29 cellular contexts compared by ENCODE assay signal in genomic region chr9:99447951-99448350, GRCh38.
DNase-seq lines count a peak whose midpoint lies in the region; ATAC-seq and TF ChIP-seq lines count a peak whose summit lies in the region.
"Had no signal": no experiment of that assay in that cellular context is flagged by ENCODE, and none has a peak within 500 bp of the region (broad histone marks: within the 10 kb centered on the region; RNA-seq: fewer than 3 reads in every experiment).

No MANE protein-coding gene starts in this region.

- CTCF ChIA-PET in SK-N-SH (lab: Yijun Ruan, JAX) = no interaction called here

- no peaks in the 10 kb centered on the region; the same call in 1 of the 2 replicates for H3K27me3 ChIP-seq in SK-N-SH (ENCODE audit: insufficient read depth)
- H3K27me3 ChIP-seq: BE2C; BLaER1; BLaER1 treated with 17β-estradiol and CSF1 and Interleukin-3, amounts not matched to agents 10 nM and 100 nM had no signal

- H3K4me1 ChIP-seq in SK-N-SH (ENCODE audit: control insufficient read depth in 1 of 2, insufficient read depth in 2 of 2, low read depth in 1 of 2, low read length in 1 of 2) = peaks cover 0 to 23% of the 10 kb centered on the region in 2 experiments; a peak in 2 of 4 replicates
- H3K4me1 ChIP-seq: BLaER1; BLaER1 treated with 17β-estradiol and CSF1 and Interleukin-3, amounts not matched to agents 10 nM and 100 nM; Caco-2 had no signal

- no peaks in the 10 kb centered on the region for H4K20me1 ChIP-seq in SK-N-SH (ENCODE audit: insufficient read depth)
- H4K20me1 ChIP-seq: BLaER1; BLaER1 treated with 17β-estradiol and CSF1 and Interleukin-3, amounts not matched to agents 10 nM and 100 nM had no signal

- no peak overlapping the region for H3K4me2 ChIP-seq in SK-N-SH
- H3K4me2 ChIP-seq: A549; BLaER1; BLaER1 treated with 17β-estradiol and CSF1 and Interleukin-3, amounts not matched to agents 10 nM and 100 nM had no signal

- 0 out of 2 replicates have a peak, but pooled peaks have one; percentile 19 for TF ChIP-seq RAD21 in SK-N-SH (IDR thresholded peaks at IDR 0.05; ENCODE audit: low read length)

- ATAC-seq in SK-N-SH treated with all-trans-retinoic acid at 6 μM for 48 hours = no peak
- ATAC-seq: A549; CD8-positive, alpha-beta T cell had no signal

- H3K9me3 ChIP-seq in SK-N-SH (no peaks in the 10 kb centered on the region), SK-N-MC (ENCODE audit: low read depth, low read length) (0 out of 2 replicates have a peak, but pooled peaks cover 2% of the 10 kb centered on the region)
- H3K9me3 ChIP-seq: A549; BE2C; BLaER1; BLaER1 treated with 17β-estradiol and CSF1 and Interleukin-3, amounts not matched to agents 10 nM and 100 nM; Caco-2 had no signal

- no peak overlapping the region for H2AFZ ChIP-seq in SK-N-SH (ENCODE audit: low read depth)

- H3K79me2 ChIP-seq in SK-N-SH (ENCODE audit: insufficient read depth) = no peaks in the 10 kb centered on the region

- no peaks in the 10 kb centered on the region for H3K9me2 ChIP-seq in SK-N-SH

- TF ChIP-seq CTCF in SK-N-SH (IDR thresholded peaks at IDR 0.05) = no peak

- no peaks in the 10 kb centered on the region for H3K36me3 ChIP-seq in SK-N-SH (replicated peaks in 1 of 2; ENCODE audit: control insufficient read depth in 1 of 2, insufficient read depth in 2 of 2, low read length in 1 of 2)
- H3K36me3 ChIP-seq in SK-N-MC (ENCODE audit: insufficient read depth, low read length) = no peaks in the 10 kb centered on the region
- H3K36me3 ChIP-seq: BE2C; BLaER1; BLaER1 treated with 17β-estradiol and CSF1 and Interleukin-3, amounts not matched to agents 10 nM and 100 nM had no signal

- peak in 1 of 2 experiments; percentile 57; a peak in 1 of 4 replicates for TF ChIP-seq EP300 in SK-N-SH (IDR thresholded peaks at IDR 0.05; ENCODE audit: borderline replicate concordance in 1 of 2, low read depth in 1 of 2, low read length in 1 of 2)

- peaks cover 15% of the 10 kb centered on the region for H3F3A ChIP-seq in SK-N-SH (replicated peaks; ENCODE audit: insufficient read depth)

- H3K4me3 ChIP-seq in SK-N-SH (ENCODE audit: low read depth in 2 of 2, low read length in 1 of 2) (no peak overlapping the region), SK-N-MC (no peak overlapping the region)
- H3K4me3 ChIP-seq: A549; BLaER1; BLaER1 treated with 17β-estradiol and CSF1 and Interleukin-3, amounts not matched to agents 10 nM and 100 nM had no signal

- no peak overlapping the region for H3K9ac ChIP-seq in SK-N-SH
- H3K9ac ChIP-seq in SK-N-MC (ENCODE audit: insufficient read length) = no peak overlapping the region
- H3K9ac ChIP-seq: BLaER1; BLaER1 treated with 17β-estradiol and CSF1 and Interleukin-3, amounts not matched to agents 10 nM and 100 nM had no signal

- DNase-seq in SK-N-SH = no peak
- no peak for DNase-seq in SK-N-MC (ENCODE audit: low read depth, low spot score)
- DNase-seq in iPS-NIHi11 (ENCODE audit: low spot score) = no peak
- DNase-seq: 8988T; ACHN; AML-193; BE2C; C1 segment of cervical spinal cord; Caco-2; Calu3; CD4-positive, alpha-beta memory T cell; CD4-positive, alpha-beta T cell; CD4-positive, CD25-positive, alpha-beta regulatory T cell; CD8-positive, alpha-beta memory T cell; CD8-positive, alpha-beta T cell; COR-L47; DMS 273 treated with DMSO at 0.1 percent for 48 hours; DMS153; DMS53; DMS79; DMS79 treated with DMSO at 0.1 percent for 48 hours; DND-41; EL had no signal

- POLR2A ChIA-PET in SK-N-SH (lab: Yijun Ruan, JAX) = interaction anchor here (0.6 kb wide), 1 partner anchor 10 kb away, joined by 4 read pairs; no protein-coding TSS in a partner anchor

- H3K27ac ChIP-seq in SK-N-SH (ENCODE audit: low read depth in 2 of 2, low read length in 1 of 2) (peak overlapping the region in 1 of 2 experiments; percentile 50; a peak in 1 of 4 replicates), SK-N-MC (0 out of 2 replicates have a peak overlapping the region, but pooled peaks have one; percentile 19)
- H3K27ac ChIP-seq: 22Rv1; A549; BLaER1; BLaER1 treated with 17β-estradiol and CSF1 and Interleukin-3, amounts not matched to agents 10 nM and 100 nM; C4-2B had no signal

TF ChIP-seq in SK-N-SH, 30 proteins besides CTCF, POLR2A, EP300 and RAD21:
- no peak for TF ChIP-seq TEAD4 (IDR thresholded peaks at IDR 0.05; ENCODE audit: borderline replicate concordance, insufficient read depth)
- TF ChIP-seq GATA2 (CRISPR knock-in tag; IDR thresholded peaks at IDR 0.05) = no peak
- no peak for TF ChIP-seq NRF1 (IDR thresholded peaks at IDR 0.05; ENCODE audit: low read depth, low read length)
- TF ChIP-seq PBX3 (IDR thresholded peaks at IDR 0.05) = no peak
- TF ChIP-seq SMC3 (IDR thresholded peaks at IDR 0.05; ENCODE audit: low read depth, low read length) = no peak
- TF ChIP-seq EZH2phosphoT487 (IDR thresholded peaks at IDR 0.05; ENCODE audit: borderline replicate concordance, low read depth) = no peak
- no peak for TF ChIP-seq FOXM1 (IDR thresholded peaks at IDR 0.05; ENCODE audit: low read depth)
- TF ChIP-seq FOXJ3 (CRISPR knock-in tag; IDR thresholded peaks at IDR 0.05) = no peak

TF ChIP-seq in SK-N-SH treated with all-trans-retinoic acid at 6 μM for 48 hours, 23 proteins besides CTCF, POLR2A, EP300 and RAD21:
- no peak for TF ChIP-seq ZNF565 (CRISPR knock-in tag; conservative IDR thresholded peaks at IDR 0.05; ENCODE audit: low read depth)
- TF ChIP-seq ZNF70 (CRISPR knock-in tag; IDR thresholded peaks at IDR 0.05) = no peak
- TF ChIP-seq CREB5 (CRISPR knock-in tag; IDR thresholded peaks at IDR 0.05; ENCODE audit: low read depth) = no peak
- TF ChIP-seq ESRRG (CRISPR knock-in tag; IDR thresholded peaks at IDR 0.05) = no peak
- TF ChIP-seq SNAI2 (CRISPR knock-in tag; IDR thresholded peaks at IDR 0.05) = no peak
- TF ChIP-seq TCF4 (CRISPR knock-in tag; IDR thresholded peaks at IDR 0.05; ENCODE audit: borderline replicate concordance) = no peak
- TF ChIP-seq TOX (CRISPR knock-in tag; IDR thresholded peaks at IDR 0.05; ENCODE audit: borderline replicate concordance) = no peak
- no peak for TF ChIP-seq ZC3H10 (CRISPR knock-in tag; IDR thresholded peaks at IDR 0.05)
- no peak for TF ChIP-seq ZFP30 (CRISPR knock-in tag; IDR thresholded peaks at IDR 0.05)
- TF ChIP-seq ARNTL (CRISPR knock-in tag; IDR thresholded peaks at IDR 0.05; ENCODE audit: borderline replicate concordance, low read depth) = no peak
- no peak for TF ChIP-seq ZFP3 (CRISPR knock-in tag; IDR thresholded peaks at IDR 0.05)
- TF ChIP-seq BACH2 (CRISPR knock-in tag; IDR thresholded peaks at IDR 0.05; ENCODE audit: borderline replicate concordance) = no peak
- TF ChIP-seq ISL1 (CRISPR knock-in tag; IDR thresholded peaks at IDR 0.05) = no peak
- no peak for TF ChIP-seq CSDC2 (CRISPR knock-in tag; IDR thresholded peaks at IDR 0.05)
- TF ChIP-seq TSHZ2 (CRISPR knock-in tag; IDR thresholded peaks at IDR 0.05) = no peak
- no peak for TF ChIP-seq POU6F1 (CRISPR knock-in tag; IDR thresholded peaks at IDR 0.05; ENCODE audit: borderline replicate concordance, low read depth)
